ENCODE assay signal across 15 cellular contexts in the genomic region with DNA sequence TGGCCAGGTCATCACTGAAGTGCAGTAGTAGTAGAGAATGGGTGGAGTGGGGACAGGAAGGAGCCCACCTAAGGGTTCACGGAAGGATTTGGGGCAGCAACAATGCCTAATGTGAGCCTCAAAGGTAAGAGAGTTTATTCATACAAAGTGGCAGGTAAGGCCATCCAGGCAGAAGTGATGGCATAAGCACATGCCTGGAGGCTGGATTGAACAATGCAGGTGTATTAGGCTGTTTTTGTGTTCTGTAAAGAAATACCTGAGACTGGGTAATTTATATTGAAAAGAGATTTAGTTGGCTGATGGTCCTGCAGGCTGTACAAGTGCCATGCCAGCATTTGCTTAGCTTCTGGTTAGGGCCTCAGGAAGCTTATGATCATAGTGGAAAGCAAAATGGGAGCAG. TPM values are rescaled to one million over a fixed set of nuclear protein-coding genes. Genes with fewer than 3 reads are reported as not detected.
A peak's percentile ranks its signal among the peaks of the same experiment; 100 is the strongest.
DNase-seq lines count a peak whose midpoint lies in the region; ATAC-seq and TF ChIP-seq lines count a peak whose summit lies in the region.
"Had no signal": no experiment of that assay in that cellular context is flagged by ENCODE, and none has a peak within 500 bp of the region (broad histone marks: within the 10 kb centered on the region; RNA-seq: fewer than 3 reads in every experiment).

No MANE protein-coding gene starts in this region.

- in situ Hi-C loops in gastrocnemius medialis (cut with MboI; ENCODE audit: low sequenced_read_pairs in 4 of 4): no loop called here

- TF ChIP-seq CTCF in heart right ventricle (IDR thresholded peaks at IDR 0.05): no peak
- no peak for TF ChIP-seq CTCF in right atrium auricular region (IDR thresholded peaks at IDR 0.05)
- TF ChIP-seq CTCF in KMS-11 (conservative IDR thresholded peaks at IDR 0.05; ENCODE audit: low read depth, low read length): no peak
- TF ChIP-seq CTCF in gastrocnemius medialis (IDR thresholded peaks at IDR 0.05 in 4 of 5, conservative IDR thresholded peaks at IDR 0.05 in 1 of 5): no peak
- no peak for TF ChIP-seq CTCF in gastroesophageal sphincter (IDR thresholded peaks at IDR 0.05)

- H4K20me1 ChIP-seq in KMS-11 (ENCODE audit: insufficient read depth): no peaks in the 10 kb centered on the region

- H3K27ac ChIP-seq in heart right ventricle (peak overlapping the region in 7 of 10 donors; percentile 1 to 94 (median 84)), right atrium auricular region (no peak overlapping the region), KMS-11 (peak overlapping the region; percentile 57; the same call in 1 of the 2 replicates), mesenchymal stem cell (ENCODE audit: low read length, poor library complexity, severe bottlenecking) (no peak overlapping the region), gastrocnemius medialis (peak overlapping the region in 3 of 4 donors; percentile 26 to 78 (median 46)), gastroesophageal sphincter (no peak overlapping the region)

- DNase-seq in heart right ventricle (no peak), right atrium auricular region (ENCODE audit: low spot score) (no peak), mesenchymal stem cell (no peak), gastrocnemius medialis (no peak), retina (no peak)
- DNase-seq: C1 segment of cervical spinal cord; CD4-positive, alpha-beta T cell; DMS79 treated with DMSO at 0.1 percent for 48 hours; EL; GOT3; H9 had no signal

- H3K9ac ChIP-seq in KMS-11 (no peak overlapping the region), mesenchymal stem cell (ENCODE audit: low read length) (no peak overlapping the region)

- no peak overlapping the region for H2BK5ac ChIP-seq in mesenchymal stem cell (ENCODE audit: low read depth, low read length, poor library complexity, severe bottlenecking)

- H3K14ac ChIP-seq in mesenchymal stem cell (ENCODE audit: low read length in 2 of 2): no peak overlapping the region

- H2AK5ac ChIP-seq in mesenchymal stem cell (ENCODE audit: low read length, severe bottlenecking): peak overlapping the region; percentile 93

- H2BK120ac ChIP-seq in mesenchymal stem cell (ENCODE audit: low read depth, low read length): no peak overlapping the region

- no peak overlapping the region for H2BK12ac ChIP-seq in mesenchymal stem cell (ENCODE audit: low read length in 2 of 2)

- no peak overlapping the region for H2BK15ac ChIP-seq in mesenchymal stem cell (ENCODE audit: low read depth, poor library complexity, severe bottlenecking)

- H3K9me3 ChIP-seq in heart right ventricle (peaks cover 0 to 13% (median 0%) of the 10 kb centered on the region in 11 donors), right atrium auricular region (peaks cover 0 to 7% of the 10 kb centered on the region in 2 donors), mesenchymal stem cell (ENCODE audit: control insufficient read depth, low read length) (no peaks in the 10 kb centered on the region), gastrocnemius medialis (no peaks in the 10 kb centered on the region), gastroesophageal sphincter (peaks cover 0 to 13% (median 0%) of the 10 kb centered on the region in 3 donors)

- H3K4me3 ChIP-seq in heart right ventricle (no peak overlapping the region), right atrium auricular region (no peak overlapping the region), KMS-11 (IDR thresholded peaks at IDR 0.05; ENCODE audit: insufficient read depth, low read depth, low read length) (no peak overlapping the region), mesenchymal stem cell (ENCODE audit: insufficient read depth in 1 of 2, low read depth in 1 of 2, low read length in 2 of 2) (no peak overlapping the region), gastrocnemius medialis (no peak overlapping the region), gastroesophageal sphincter (no peak overlapping the region)

- TF ChIP-seq POLR2A in gastrocnemius medialis (IDR thresholded peaks at IDR 0.05): no peak
- TF ChIP-seq POLR2A in gastroesophageal sphincter (IDR thresholded peaks at IDR 0.05): no peak

- ATAC-seq in heart right ventricle (no peak), gastrocnemius medialis (no peak), gastroesophageal sphincter (no peak), HG02763 (IDR thresholded peaks at IDR 0.05; ENCODE audit: unreplicated experiment) (no peak)

- H3K27me3 ChIP-seq in heart right ventricle (no peaks in the 10 kb centered on the region), right atrium auricular region (no peaks in the 10 kb centered on the region), KMS-11 (ENCODE audit: insufficient read depth, low read depth) (no peaks in the 10 kb centered on the region), mesenchymal stem cell (ENCODE audit: control insufficient read depth in 1 of 2, insufficient read depth in 1 of 2, low read length in 2 of 2) (peaks cover 0 to 14% of the 10 kb centered on the region in 2 experiments), gastrocnemius medialis (no peaks in the 10 kb centered on the region), gastroesophageal sphincter (no peaks in the 10 kb centered on the region)

- no peaks in the 10 kb centered on the region for H3K79me1 ChIP-seq in mesenchymal stem cell (replicated peaks; ENCODE audit: low read length, poor library complexity, severe bottlenecking)

- no peak overlapping the region for H4K8ac ChIP-seq in mesenchymal stem cell (ENCODE audit: low read length)

- WGBS in heart right ventricle, 2 donors: 93 to 96% methylated on average over 1 of the region's 1 CpG
- WGBS in mesenchymal stem cell: 97% methylated on average over 1 of the region's 1 CpG
- WGBS in gastroesophageal sphincter (ENCODE audit: low coverage in 1 of 2), 2 donors: 86 to 92% methylated on average over 1 of the region's 1 CpG

- H3K23ac ChIP-seq in mesenchymal stem cell (ENCODE audit: low read length in 2 of 2): no peak overlapping the region

- no peaks in the 10 kb centered on the region for H3K79me2 ChIP-seq in KMS-11 (ENCODE audit: insufficient read depth, low read depth)

- H2AFZ ChIP-seq in KMS-11 (ENCODE audit: low read depth) (no peak overlapping the region), mesenchymal stem cell (ENCODE audit: low read depth, low read length) (no peak overlapping the region)

- peak overlapping the region; percentile 80 for H3K4me2 ChIP-seq in KMS-11
- no peak overlapping the region for H3K4me2 ChIP-seq in mesenchymal stem cell (ENCODE audit: low read length, poor library complexity, severe bottlenecking)

- no peak overlapping the region for H4K91ac ChIP-seq in mesenchymal stem cell (ENCODE audit: low read length)

- H3K18ac ChIP-seq in mesenchymal stem cell (ENCODE audit: low read depth in 1 of 2, low read length in 2 of 2): no peak overlapping the region

- intact Hi-C loops in heart right ventricle (cut with DNase I): loop anchor here in 1 of 10 donors (5.0 kb wide), 1 partner anchor 50 kb away; a partner anchor contains a TSS
- intact Hi-C loops in gastrocnemius medialis (cut with DNase I; ENCODE audit: low total_unique reads): no loop called here

- H3K4me1 ChIP-seq in heart right ventricle (peaks cover 13 to 87% (median 72%) of the 10 kb centered on the region in 9 donors), right atrium auricular region (peaks cover 0 to 71% of the 10 kb centered on the region in 2 donors), KMS-11 (ENCODE audit: low read depth, poor library complexity, severe bottlenecking) (peaks cover 84% of the 10 kb centered on the region), mesenchymal stem cell (ENCODE audit: control insufficient read depth, insufficient read depth, low read depth, low read length) (peaks cover 6% of the 10 kb centered on the region), gastrocnemius medialis (peaks cover 61 to 66% of the 10 kb centered on the region in 2 donors), gastroesophageal sphincter (peaks cover 0 to 9% (median 0%) of the 10 kb centered on the region in 3 donors)

- H3K36me3 ChIP-seq in heart right ventricle (peaks cover 0 to 7% (median 0%) of the 10 kb centered on the region in 9 donors), right atrium auricular region (no peaks in the 10 kb centered on the region), KMS-11 (ENCODE audit: insufficient read depth) (no peaks in the 10 kb centered on the region), mesenchymal stem cell (ENCODE audit: control insufficient read depth in 1 of 2, insufficient read depth in 2 of 2, low read depth in 1 of 2, low read length in 2 of 2) (no peaks in the 10 kb centered on the region), gastrocnemius medialis (no peaks in the 10 kb centered on the region), gastroesophageal sphincter (no peaks in the 10 kb centered on the region)

- H3K4ac ChIP-seq in mesenchymal stem cell (ENCODE audit: low read depth in 1 of 2, low read length in 2 of 2): no peak overlapping the region

- TF ChIP-seq EP300 in gastroesophageal sphincter (IDR thresholded peaks at IDR 0.05): no peak

RNA-seq across cellular contexts. Expression of a gene that starts 48.3 kb away (rescaled TPM):
- total RNA-seq in heart right ventricle: 100 to 1,000 TPM; 263 to 372 (median 332) TPM
- polyA plus RNA-seq in heart right ventricle: 10 to 100 TPM; 28.1 to 53.6 TPM
- 100 to 1,000 TPM in 1 of 2 donors, 10 to 100 TPM in 1; 99.8 to 114 TPM for total RNA-seq in right atrium auricular region
- polyA plus RNA-seq in mesenchymal stem cell (2013, experiment 1 of 2): not detected
- 0.01 TPM for polyA plus RNA-seq in mesenchymal stem cell (2013, experiment 2 of 2)
- total RNA-seq in gastrocnemius medialis: 10 to 100 TPM; 78.6 to 97.0 (median 91.7) TPM
- total RNA-seq in gastroesophageal sphincter: 1 to 10 TPM; 2.8 to 6.9 (median 5.0) TPM
- total RNA-seq: HT1080 had no signal

Comparison
In these comparisons a context has a peak if more than half of its experiments do, and no peak if none do; other contexts are left out.
1. H3K27ac ChIP-seq: peak in heart right ventricle (7 of 10), KMS-11 (single experiment) and gastrocnemius medialis (3 of 4); none in right atrium auricular region (0 of 2), mesenchymal stem cell (single experiment) and gastroesophageal sphincter (0 of 4).
2. RNA of a gene that starts 48.3 kb away (total RNA-seq): 263 to 372 TPM in heart right ventricle, 99.8 to 114 TPM in right atrium auricular region and 78.6 to 97.0 TPM in gastrocnemius medialis; 2.8 to 6.9 TPM in gastroesophageal sphincter; every median in the first group is over 10 times any median in the second.